In the genomic region with DNA sequence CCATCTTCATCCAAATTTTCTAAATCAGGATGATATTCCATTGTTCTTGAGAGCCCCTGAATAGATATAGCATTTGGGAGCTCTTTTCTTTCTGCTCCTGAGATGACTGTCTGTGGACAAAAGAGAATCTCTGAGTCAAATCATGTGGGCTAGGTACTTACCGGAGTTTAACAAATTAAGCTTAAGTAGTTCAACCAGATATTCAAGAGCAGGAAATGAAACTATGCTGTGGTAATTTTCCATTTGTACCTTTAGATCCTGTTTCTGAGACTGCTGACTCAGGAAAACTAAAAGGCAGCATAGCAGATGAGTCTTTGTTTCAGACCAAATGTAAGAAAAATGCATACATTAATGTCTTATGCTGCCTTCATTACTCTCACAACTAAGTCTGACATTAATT, we compare ENCODE assay signal across 8 cellular contexts. TPM values are rescaled to one million over a fixed set of nuclear protein-coding genes. Genes with fewer than 3 reads are reported as not detected.
DNase-seq lines count a peak whose midpoint lies in the region; ATAC-seq, FAIRE-seq and TF ChIP-seq lines count a peak whose summit lies in the region.

Gene CLEC7A, minus strand, starts transcription at position 158 of the 400 bp plus-strand sequence. Its CDS starts 117 bp downstream, at position 41.

- H3K9ac ChIP-seq in GM12878 (ENCODE audit: control insufficient read depth, insufficient read depth, low read length) = no peak within 1 kb of the TSS

- H3K9me3 ChIP-seq in GM12878 (replicated peaks; ENCODE audit: control insufficient read depth, insufficient read depth, low read length) (peaks cover 5% of the 10 kb centered on the region; the same call in 2 of the 3 replicates), Caco-2 (no peaks in the 10 kb centered on the region)

- FAIRE-seq in GM12878 (lab: Jason Lieb, UNC) = peak; percentile 47

- H4K20me1 ChIP-seq in GM12878 (ENCODE audit: control insufficient read depth, insufficient read depth) = no peaks in the 10 kb centered on the region

- no peak within 1 kb of the TSS for H3K4me3 ChIP-seq in GM12878
- no peak within 1 kb of the TSS for H3K4me3 ChIP-seq in Caco-2 (ENCODE audit: low read depth, low read length)

- H3K4me3 Mint-ChIP-seq in activated CD4-positive, alpha-beta T cell treated with anti-CD3 and anti-CD28 coated beads, Interleukin-2, amount 10 ng/mL, durations not matched to agents 24 days and 14 days = no peak within 1 kb of the TSS
- peak within 1 kb of the TSS; percentile 10 for H3K4me3 Mint-ChIP-seq in stimulated activated effector memory CD8-positive, alpha-beta T cell treated with anti-CD3 and anti-CD28 coated beads, Interleukin-12 subunit alpha, Interleukin-12 subunit beta, amount 100 ng/mL, for 72 hours
- H3K4me3 Mint-ChIP-seq in Caco-2 (ENCODE audit: unreplicated experiment) = no peak within 1 kb of the TSS

- TF ChIP-seq CTCF in GM12878 (IDR thresholded peaks at IDR 0.05 in 2 of 3, conservative IDR thresholded peaks at IDR 0.05 in 1 of 3; ENCODE audit: control insufficient read depth in 2 of 3, extremely low read depth in 1 of 3, insufficient read depth in 1 of 3, low read depth in 3 of 3, low read length in 3 of 3) (no peak), Caco-2 (IDR thresholded peaks at IDR 0.05; ENCODE audit: insufficient read depth in 1 of 2, low read depth in 1 of 2, low read length in 1 of 2, severe bottlenecking in 1 of 2, unreplicated experiment in 1 of 2) (no peak)

- no peaks in the 10 kb centered on the region for H3K9me3 Mint-ChIP-seq in activated CD4-positive, alpha-beta T cell treated with anti-CD3 and anti-CD28 coated beads, Interleukin-2, amount 10 ng/mL, durations not matched to agents 24 days and 14 days
- no peaks in the 10 kb centered on the region for H3K9me3 Mint-ChIP-seq in stimulated activated effector memory CD8-positive, alpha-beta T cell treated with anti-CD3 and anti-CD28 coated beads, Interleukin-12 subunit alpha, Interleukin-12 subunit beta, amount 100 ng/mL, for 72 hours
- H3K9me3 Mint-ChIP-seq in Caco-2 (ENCODE audit: unreplicated experiment) = no peaks in the 10 kb centered on the region

- peaks cover 8% of the 10 kb centered on the region; the same call in 1 of the 2 replicates for H3K4me1 ChIP-seq in GM12878 (ENCODE audit: control insufficient read depth, insufficient read depth, low read length)
- no peaks in the 10 kb centered on the region for H3K4me1 ChIP-seq in Caco-2

- H3K4me1 Mint-ChIP-seq in activated CD4-positive, alpha-beta T cell treated with anti-CD3 and anti-CD28 coated beads, Interleukin-2, amount 10 ng/mL, durations not matched to agents 24 days and 14 days = peaks cover 7% of the 10 kb centered on the region
- no peaks in the 10 kb centered on the region for H3K4me1 Mint-ChIP-seq in stimulated activated effector memory CD8-positive, alpha-beta T cell treated with anti-CD3 and anti-CD28 coated beads, Interleukin-12 subunit alpha, Interleukin-12 subunit beta, amount 100 ng/mL, for 72 hours
- no peaks in the 10 kb centered on the region for H3K4me1 Mint-ChIP-seq in Caco-2 (ENCODE audit: low read depth, unreplicated experiment)

- no peak for TF ChIP-seq RAD21 in GM12878 (IDR thresholded peaks at IDR 0.05; ENCODE audit: insufficient read depth, low read depth, low read length)

- POLR2A ChIA-PET in GM12878 (lab: Charles Lee) (interaction anchor here (0.9 kb wide), 1 partner anchor 85 kb away, joined by 3 read pairs; no protein-coding TSS in a partner anchor), Caco-2 (lab: Charles Lee) (no interaction called here)

- ATAC-seq in HG03175 (IDR thresholded peaks at IDR 0.05; ENCODE audit: unreplicated experiment) (peak; percentile 72), GM12878 (peak; percentile 85), left colon (no peak)
- peak; percentile 95 for ATAC-seq in stimulated activated effector memory CD8-positive, alpha-beta T cell treated with anti-CD3 and anti-CD28 coated beads, Interleukin-12 subunit alpha, Interleukin-12 subunit beta, amount 100 ng/mL, for 72 hours

- SMC1A ChIA-PET in GM12878 (lab: Charles Lee; ENCODE audit: uncharacterized antibody, unreplicated experiment) = interaction anchor here (0.8 to 1.8 kb wide), 9 partner anchors 9 to 373 kb away, joined by 3 to 6 read pairs (median 4); partner anchors contain the start of genes CLEC12B and CLEC1A

- CTCF ChIA-PET in GM12878 (lab: Yijun Ruan, JAX) = interaction anchor here (0.6 to 2.4 kb wide), 7 partner anchors 10 to 387 kb away, joined by 3 to 13 read pairs (median 5); no protein-coding TSS in a partner anchor
- CTCF ChIA-PET in Caco-2 (lab: Charles Lee) = no interaction called here

- TF ChIP-seq POLR2A in GM12878 (IDR thresholded peaks at IDR 0.05; ENCODE audit: low read depth, low read length) = no peak

- intact Hi-C loops in activated CD4-positive, alpha-beta T cell treated with anti-CD3 and anti-CD28 coated beads, Interleukin-2, amount 10 ng/mL, durations not matched to agents 24 days and 14 days (cut with micrococcal nuclease) = no loop called here
- intact Hi-C loops in GM12878 (cut with micrococcal nuclease; ENCODE audit: unreplicated experiment) = loop anchor here (5.0 kb wide), 1 partner anchor 183 kb away; no protein-coding TSS in a partner anchor
- intact Hi-C loops in Caco-2 (cut with micrococcal nuclease; ENCODE audit: unreplicated experiment) = no loop called here
- intact Hi-C loops in left colon (cut with DNase I, micrococcal nuclease) = no loop called here

- in situ Hi-C loops in GM12878 (cut with MboI) = no loop called here

- H3K27ac Mint-ChIP-seq in activated CD4-positive, alpha-beta T cell treated with anti-CD3 and anti-CD28 coated beads, Interleukin-2, amount 10 ng/mL, durations not matched to agents 24 days and 14 days = no peak within 1 kb of the TSS
- H3K27ac Mint-ChIP-seq in stimulated activated effector memory CD8-positive, alpha-beta T cell treated with anti-CD3 and anti-CD28 coated beads, Interleukin-12 subunit alpha, Interleukin-12 subunit beta, amount 100 ng/mL, for 72 hours = no peak within 1 kb of the TSS
- H3K27ac Mint-ChIP-seq in Caco-2 (ENCODE audit: unreplicated experiment) = no peak within 1 kb of the TSS

- no peak within 1 kb of the TSS for H2AFZ ChIP-seq in GM12878 (ENCODE audit: control insufficient read depth, low read depth, low read length)

- no peak within 1 kb of the TSS for H3K27ac ChIP-seq in GM12878 (ENCODE audit: control insufficient read depth, insufficient read depth)

- H3K79me2 ChIP-seq in GM12878 (ENCODE audit: control insufficient read depth, insufficient read depth, low read length) = no peaks in the 10 kb centered on the region

- 5% methylated on average over 1 of the region's 1 CpG for WGBS in GM12878 (ENCODE audit: insufficient coverage, insufficient replicate concordance, low lambda C conversion rate, missing lambda C conversion rate)

- H3K4me2 ChIP-seq in GM12878 (ENCODE audit: control insufficient read depth, insufficient read depth) = peak within 1 kb of the TSS; percentile 2; the same call in 1 of the 2 replicates

- no peaks in the 10 kb centered on the region; a peak in 1 of 4 replicates for H3K27me3 ChIP-seq in GM12878 (replicated peaks in 1 of 2; ENCODE audit: control insufficient read depth in 2 of 2, insufficient read depth in 2 of 2, low read length in 1 of 2)
- no peaks in the 10 kb centered on the region; the same call in 1 of the 2 replicates for H3K27me3 ChIP-seq in Caco-2 (replicated peaks; ENCODE audit: control insufficient read depth, insufficient read depth, low read length)

- peaks cover 42% of the 10 kb centered on the region for H3K27me3 Mint-ChIP-seq in activated CD4-positive, alpha-beta T cell treated with anti-CD3 and anti-CD28 coated beads, Interleukin-2, amount 10 ng/mL, durations not matched to agents 24 days and 14 days
- peaks cover 29% of the 10 kb centered on the region for H3K27me3 Mint-ChIP-seq in Caco-2 (ENCODE audit: insufficient read depth, unreplicated experiment)

- no peaks in the 10 kb centered on the region for H3K36me3 Mint-ChIP-seq in activated CD4-positive, alpha-beta T cell treated with anti-CD3 and anti-CD28 coated beads, Interleukin-2, amount 10 ng/mL, durations not matched to agents 24 days and 14 days (ENCODE audit: low read depth)
- no peaks in the 10 kb centered on the region for H3K36me3 Mint-ChIP-seq in stimulated activated effector memory CD8-positive, alpha-beta T cell treated with anti-CD3 and anti-CD28 coated beads, Interleukin-12 subunit alpha, Interleukin-12 subunit beta, amount 100 ng/mL, for 72 hours
- H3K36me3 Mint-ChIP-seq in Caco-2 (ENCODE audit: insufficient read depth, unreplicated experiment) = no peaks in the 10 kb centered on the region

- no TSS peak for BruUV-seq in GM12878 (replicated peaks; lab: Mats Ljungman, UMichigan)
- BruUV-seq in Caco-2 (replicated peaks; lab: Mats Ljungman, UMichigan) = no TSS peak

- TF ChIP-seq EP300 in GM12878 (IDR thresholded peaks at IDR 0.05; ENCODE audit: borderline replicate concordance in 1 of 2, control insufficient read depth in 1 of 2, low read depth in 2 of 2, low read length in 2 of 2) = peak; percentile 63 to 81

- DNase-seq in activated CD4-positive, alpha-beta T cell treated with anti-CD3 and anti-CD28 coated beads, Interleukin-2, amount 10 ng/mL, durations not matched to agents 24 days and 14 days = peak; percentile 57
- DNase-seq in activated CD4-positive, alpha-beta T cell treated with anti-CD3 and anti-CD28 coated beads, Interleukin-2, amount 50 U/mL, for 48 hours = no peak
- DNase-seq in GM12878 (ENCODE audit: low read depth, low spot score) (peak; percentile 73), Caco-2 (no peak), HuH-7 (ENCODE audit: low spot score) (no peak), left colon (no peak)
- DNase-seq in stimulated activated effector memory CD8-positive, alpha-beta T cell treated with anti-CD3 and anti-CD28 coated beads, Interleukin-12 subunit alpha, Interleukin-12 subunit beta, amount 100 ng/mL, for 72 hours (ENCODE audit: low spot score in 2 of 2) = no peak

- RAD21 ChIA-PET in GM12878 (lab: Charles Lee; ENCODE audit: unreplicated experiment) = interaction anchor here (0.6 to 1.4 kb wide), 4 partner anchors 10 to 461 kb away, joined by 3 to 4 read pairs (median 4); partner anchors contain the start of gene CLEC2D

- H3K36me3 ChIP-seq in GM12878 (ENCODE audit: control insufficient read depth in 2 of 2, insufficient read depth in 2 of 2, low read length in 1 of 2) = no peaks in the 10 kb centered on the region
- no peaks in the 10 kb centered on the region for H3K36me3 ChIP-seq in Caco-2 (ENCODE audit: control insufficient read depth, insufficient read depth, low read length)

RNA-seq across cellular contexts. Expression of gene CLEC7A, which starts in this region (rescaled TPM):
- not detected in 2 replicates for total RNA-seq in activated CD4-positive, alpha-beta T cell treated with anti-CD3 and anti-CD28 coated beads, Interleukin-2, amount 10 ng/mL, durations not matched to agents 24 days and 14 days
- not detected in 2 replicates for total RNA-seq in GM12878 (2013; cell fraction: nucleolus; rRNA removed)
- not detected in 2 replicates for total RNA-seq in GM12878 (2014; rRNA removed)
- total RNA-seq in GM12878 (2014; rRNA removed; fragmentation: Illumina TruSeq; extraction: Trizol) = not detected in 2 replicates
- total RNA-seq in GM12878 (2021) = not detected in 2 replicates
- polyA plus RNA-seq in GM12878 (2011; ENCODE audit: low read depth) = not detected
- polyA plus RNA-seq in GM12878 (2011; rRNA removed) = not detected in 2 replicates
- polyA plus RNA-seq in GM12878 (2011; cell fraction: cytosol; rRNA removed) = not detected in 2 replicates
- polyA plus RNA-seq in GM12878 (2011; cell fraction: nucleus; rRNA removed) = not detected in 2 replicates
- polyA plus RNA-seq in GM12878 (2012) = not detected in 2 replicates
- 0.06 TPM in 1 of 2 replicates, not detected in the other for polyA plus RNA-seq in GM12878 (2014; fragmentation: Illumina TruSeq; extraction: Trizol)
- polyA plus RNA-seq in GM12878 (2014; fragmentation: Nextera tagmentation; extraction: Ambion mirVana) = not detected
- not detected in 2 replicates for polyA plus RNA-seq in GM12878 (2014; rRNA removed)
- not detected for polyA plus RNA-seq in GM12878 (2016; fragmentation: Nextera tagmentation; extraction: Ambion mirVana)
- polyA minus RNA-seq in GM12878 (2011; rRNA and poly(A)+ RNA removed) = not detected in 2 replicates
- not detected in 2 replicates for polyA minus RNA-seq in GM12878 (2011; cell fraction: cytosol; rRNA and poly(A)+ RNA removed)
- not detected in 2 replicates for polyA minus RNA-seq in GM12878 (2011; cell fraction: nucleus; rRNA and poly(A)+ RNA removed)
- not detected in 2 replicates for total RNA-seq in Caco-2 (2022)
- total RNA-seq in left colon = 1 to 10 TPM; 2.5 to 4.5 TPM

Comparison
In these comparisons a context has a peak if more than half of its experiments do, and no peak if none do; other contexts are left out.
1. Peak in DNase-seq in activated CD4-positive, alpha-beta T cell treated with anti-CD3 and anti-CD28 coated beads, Interleukin-2, amount 10 ng/mL, durations not matched to agents 24 days and 14 days; RNA of the gene not detected or under 1 TPM.
2. Peak in DNase-seq, ATAC-seq and H3K4me2 ChIP-seq in GM12878; RNA of the gene not detected or under 1 TPM.